Comparison of ENCODE assay signal across 1 cellular context in genomic region chr13:34942732-34943674, GRCh38.
TF ChIP-seq lines count a peak whose summit lies in the region.

No MANE protein-coding gene starts in this region.

TF ChIP-seq in endothelial cell of umbilical vein, 7 proteins besides CTCF, POLR2A, EP300 and RAD21 (continued from another document):
- TF ChIP-seq EZH2 (IDR thresholded peaks at IDR 0.05; ENCODE audit: borderline replicate concordance, low read depth, low read length, severe bottlenecking) (no peak), GATA2 (IDR thresholded peaks at IDR 0.05; ENCODE audit: insufficient read depth, insufficient read length, low read depth, low read length) (no peak)
